ENCODE assay signal across 23 cellular contexts in genomic region chr6:98980814-98981213, GRCh38. TPM values are rescaled to one million over a fixed set of nuclear protein-coding genes. Genes with fewer than 3 reads are reported as not detected.
DNase-seq lines count a peak whose midpoint lies in the region; ATAC-seq, FAIRE-seq and TF ChIP-seq lines count a peak whose summit lies in the region.
"Had no signal": no experiment of that assay in that cellular context is flagged by ENCODE, and none has a peak within 500 bp of the region (broad histone marks: within the 10 kb centered on the region; RNA-seq: fewer than 3 reads in every experiment).

No MANE protein-coding gene starts in this region.

- H3K56ac ChIP-seq in H9 (ENCODE audit: insufficient read length, low read depth, low read length), result no peak overlapping the region

- H3K27ac Mint-ChIP-seq in H9, result no peak overlapping the region; a peak in 1 of 7 replicates
- H3K27ac Mint-ChIP-seq: activated CD4-positive, alpha-beta T cell treated with anti-CD3 and anti-CD28 coated beads, Interleukin-2, amount 10 ng/mL, durations not matched to agents 7 days and 5 days; activated naive CD4-positive, alpha-beta T cell treated with anti-CD3 and anti-CD28 coated beads, Interleukin-2, amount 50 U/mL, for 24 hours had no signal

- H3K79me2 ChIP-seq in H9 (ENCODE audit: insufficient read depth, low read length), result no peaks in the 10 kb centered on the region

- no peak overlapping the region for H3K9ac ChIP-seq in H9 (ENCODE audit: extremely low read depth, insufficient read length, low read length)
- H3K9ac ChIP-seq: GM23248 had no signal

- no peak overlapping the region for H2BK5ac ChIP-seq in H9 (ENCODE audit: insufficient read length, low read length)

- WGBS in H9 (ENCODE audit: extremely low coverage, insufficient read length, low lambda C conversion rate), result no CpG with 5 or more reads among the region's 2 CpGs

- H3K4me1 ChIP-seq in H9 (ENCODE audit: insufficient read depth, low read length), result no peaks in the 10 kb centered on the region
- H3K4me1 ChIP-seq: lower lobe of right lung, SJSA1 had no signal

- H2AFZ ChIP-seq in H9 (ENCODE audit: low read length), result no peak overlapping the region
- H2AFZ ChIP-seq: GM23248 had no signal

- no peak overlapping the region for H3K4me3 Mint-ChIP-seq in H9
- H3K4me3 Mint-ChIP-seq: activated CD4-positive, alpha-beta T cell treated with anti-CD3 and anti-CD28 coated beads, Interleukin-2, amount 10 ng/mL, durations not matched to agents 7 days and 5 days; activated naive CD4-positive, alpha-beta T cell treated with anti-CD3 and anti-CD28 coated beads, Interleukin-2, amount 50 U/mL, for 24 hours; CD4-positive, alpha-beta memory T cell; neural crest cell had no signal

- H3K4me2 ChIP-seq in H9 (ENCODE audit: insufficient read depth, insufficient read length, low read length), result no peak overlapping the region

- no peaks in the 10 kb centered on the region for H3K23me2 ChIP-seq in H9 (ENCODE audit: insufficient read length, low read depth, low read length, poor library complexity, severe bottlenecking)

- H3K27ac ChIP-seq in H9 (ENCODE audit: insufficient read length, low read depth, low read length), result no peak overlapping the region
- H3K27ac ChIP-seq: GM23248, heart left ventricle, lower lobe of right lung, SJSA1 had no signal

- H3K36me3 Mint-ChIP-seq in H9 (ENCODE audit: insufficient read depth in 1 of 3, low read depth in 3 of 3), result no peaks in the 10 kb centered on the region
- H3K36me3 Mint-ChIP-seq: activated naive CD4-positive, alpha-beta T cell treated with anti-CD3 and anti-CD28 coated beads, Interleukin-2, amount 50 U/mL, for 24 hours; CD4-positive, alpha-beta memory T cell had no signal

- H4K8ac ChIP-seq in H9 (replicated peaks; ENCODE audit: insufficient read length, low read depth, low read length), result no peak overlapping the region

- no peak overlapping the region for H3K14ac ChIP-seq in H9 (ENCODE audit: insufficient read depth, low read length)

- H3K9me3 Mint-ChIP-seq in H9, result no peaks in the 10 kb centered on the region
- H3K9me3 Mint-ChIP-seq: activated CD4-positive, alpha-beta T cell treated with anti-CD3 and anti-CD28 coated beads, Interleukin-2, amount 10 ng/mL, durations not matched to agents 7 days and 5 days; activated naive CD4-positive, alpha-beta T cell treated with anti-CD3 and anti-CD28 coated beads, Interleukin-2, amount 50 U/mL, for 24 hours; CD4-positive, alpha-beta memory T cell; neural crest cell had no signal

- H3K23ac ChIP-seq in H9 (ENCODE audit: insufficient read length, low read depth, low read length), result no peak overlapping the region

- H3K4me1 Mint-ChIP-seq in H9, result peaks cover 10% of the 10 kb centered on the region in 2 experiments

- H3T11ph ChIP-seq in H9 (ENCODE audit: low read length), result no peak overlapping the region

- no peak overlapping the region for H2BK12ac ChIP-seq in H9 (ENCODE audit: insufficient read length, low read depth, low read length)

- no peaks in the 10 kb centered on the region for H3K79me1 ChIP-seq in H9 (ENCODE audit: insufficient read depth, low read depth, low read length, poor library complexity, severe bottlenecking)

- H4K5ac ChIP-seq in H9 (ENCODE audit: insufficient read length, low read depth, low read length), result no peak overlapping the region

- no peak overlapping the region for H2BK20ac ChIP-seq in H9 (ENCODE audit: low read depth, low read length, poor library complexity, severe bottlenecking)

- H2BK15ac ChIP-seq in H9 (ENCODE audit: low read depth, low read length), result no peak overlapping the region

- peak; percentile 2 for TF ChIP-seq CTCF in GM10266 (IDR thresholded peaks at IDR 0.05; ENCODE audit: control insufficient read depth, insufficient read depth, low read depth, missing control alignments)
- peak; percentile 64 for TF ChIP-seq CTCF in H9 (conservative IDR thresholded peaks at IDR 0.05)

- H3K4ac ChIP-seq in H9 (ENCODE audit: low read depth, low read length), result no peak overlapping the region

- H4K91ac ChIP-seq in H9 (ENCODE audit: insufficient read length, low read depth, low read length), result no peak overlapping the region

- no peaks in the 10 kb centered on the region for H3K27me3 Mint-ChIP-seq in H9 (ENCODE audit: low read depth)

- no peak overlapping the region for H2BK120ac ChIP-seq in H9 (ENCODE audit: low read depth, low read length, poor library complexity, severe bottlenecking)

- H3K9me3 ChIP-seq in H9 (ENCODE audit: control insufficient read depth, low read depth, low read length), result no peaks in the 10 kb centered on the region
- H3K9me3 ChIP-seq: heart left ventricle, lower lobe of right lung, MG63, SJSA1, thoracic aorta had no signal

- no peak for DNase-seq in GM10266 (ENCODE audit: extremely low spot score)
- peak; percentile 63 for DNase-seq in H9
- peak; percentile 7 for DNase-seq in RKO (ENCODE audit: low spot score)
- peak; percentile 42 for DNase-seq in iPS-NIHi11 (ENCODE audit: low spot score)
- no peak for DNase-seq in urothelium cell line (ENCODE audit: low spot score)
- DNase-seq in DMS 273 treated with DMSO at 0.1 percent for 48 hours (lab: John Stamatoyannopoulos, UW), result no peak
- no peak for DNase-seq in NCI-H2029 treated with DMSO at 0.1 percent for 48 hours (lab: John Stamatoyannopoulos, UW)
- DNase-seq: activated CD4-positive, alpha-beta T cell treated with anti-CD3 and anti-CD28 coated beads, Interleukin-2, amount 10 ng/mL, durations not matched to agents 7 days and 5 days; anterior cingulate cortex; CD4-positive, alpha-beta memory T cell; dermis blood vessel endothelial cell; GDM1; GM23248; heart left ventricle; lower lobe of right lung; MG63; NCI-H146 had no signal

- H2AK5ac ChIP-seq in H9 (ENCODE audit: insufficient read length, low read length), result no peak overlapping the region

- H3K27me3 ChIP-seq in H9 (ENCODE audit: insufficient read depth, low read length), result no peaks in the 10 kb centered on the region
- H3K27me3 ChIP-seq: heart left ventricle, MG63, SJSA1 had no signal

- no peak overlapping the region for H3K18ac ChIP-seq in H9 (ENCODE audit: insufficient read length, low read depth, low read length)

- FAIRE-seq in urothelium cell line (lab: Jason Lieb, UNC), result no peak
- FAIRE-seq: islet of Langerhans had no signal

- H4K20me1 ChIP-seq in H9 (ENCODE audit: control insufficient read depth, insufficient read depth, insufficient read length), result no peaks in the 10 kb centered on the region

- ATAC-seq in HG03354 (IDR thresholded peaks at IDR 0.05; ENCODE audit: poor library complexity, severe bottlenecking, unreplicated experiment), result no peak
- ATAC-seq: lower lobe of right lung had no signal

RNA-seq across cellular contexts. Expression of gene FBXL4, which starts 33.1 kb away (rescaled TPM):
- total RNA-seq in H9 (2021), result 5.1 and 5.3 TPM in 2 replicates

Comparison
In these comparisons a context has a peak if more than half of its experiments do, and no peak if none do; other contexts are left out.
1. DNase-seq: peak in H9 (single experiment), RKO (single experiment) and iPS-NIHi11 (single experiment); none in GM10266 (single experiment), urothelium cell line (single experiment), DMS 273 treated with DMSO at 0.1 percent for 48 hours (single experiment) and NCI-H2029 treated with DMSO at 0.1 percent for 48 hours (single experiment).